ENCODE assay signal across 2 cellular contexts in genomic region chr2:88690591-88691338, GRCh38.
TF ChIP-seq lines count a peak whose summit lies in the region.

No MANE protein-coding gene starts in this region.

TF ChIP-seq in SK-N-SH, 30 proteins besides CTCF, POLR2A, EP300 and RAD21 (continued from another document):
- TF ChIP-seq NFIC (IDR thresholded peaks at IDR 0.05; ENCODE audit: borderline replicate concordance) (no peak), ELF1 (IDR thresholded peaks at IDR 0.05) (no peak), REST (IDR thresholded peaks at IDR 0.05; ENCODE audit: low read depth, low read length) (no peak), TCF12 (IDR thresholded peaks at IDR 0.05) (no peak), RXRA (IDR thresholded peaks at IDR 0.05; ENCODE audit: borderline replicate concordance, low read depth) (no peak), ZBTB33 (IDR thresholded peaks at IDR 0.05; ENCODE audit: borderline replicate concordance, low read depth) (no peak)

TF ChIP-seq in K562, 482 proteins besides CTCF, POLR2A, EP300 and RAD21:
- no peak for TF ChIP-seq ARID4B (CRISPR knock-in tag; IDR thresholded peaks at IDR 0.05)
- TF ChIP-seq ZNF140 (CRISPR knock-in tag; IDR thresholded peaks at IDR 0.05) = no peak
- no peak for TF ChIP-seq CTBP1 (IDR thresholded peaks at IDR 0.05; ENCODE audit: borderline replicate concordance)
- 0 out of 3 replicates have a peak, but pooled peaks of 1 of the 2 experiments have one; percentile 10 for TF ChIP-seq CBX3 (IDR thresholded peaks at IDR 0.05; ENCODE audit: borderline replicate concordance in 1 of 2, low read length in 2 of 2)
- TF ChIP-seq ZNF431 (CRISPR knock-in tag; IDR thresholded peaks at IDR 0.05) = peak; percentile 4; the same call in 1 of the 2 replicates
- no peak for TF ChIP-seq RHOXF2B (CRISPR knock-in tag; conservative IDR thresholded peaks at IDR 0.05)
- TF ChIP-seq ARID3B (CRISPR knock-in tag; IDR thresholded peaks at IDR 0.05; ENCODE audit: borderline replicate concordance) = no peak
- no peak for TF ChIP-seq REST (CRISPR knock-in tag; IDR thresholded peaks at IDR 0.05; ENCODE audit: low read depth)
- no peak for TF ChIP-seq XRCC3 (IDR thresholded peaks at IDR 0.05)
- TF ChIP-seq STAT6 (CRISPR knock-in tag; IDR thresholded peaks at IDR 0.05) = peak; percentile 75
- TF ChIP-seq ZNF197 (CRISPR knock-in tag; IDR thresholded peaks at IDR 0.05; ENCODE audit: low read depth) = no peak
- no peak for TF ChIP-seq BDP1 (IDR thresholded peaks at IDR 0.05; ENCODE audit: insufficient read depth, insufficient read length)
- no peak for TF ChIP-seq ZNF324 (CRISPR knock-in tag; IDR thresholded peaks at IDR 0.05)
- no peak for TF ChIP-seq SP1 (CRISPR knock-in tag; IDR thresholded peaks at IDR 0.05)
- no peak for TF ChIP-seq ZNF696 (CRISPR knock-in tag; conservative IDR thresholded peaks at IDR 0.05)
- no peak for TF ChIP-seq NCOA4 (IDR thresholded peaks at IDR 0.05; ENCODE audit: partially characterized antibody)
- TF ChIP-seq SRSF7 (optimal IDR thresholded peaks at IDR 0.05; ENCODE audit: low read depth, low read length) = no peak
- no peak for TF ChIP-seq SMARCB1 (IDR thresholded peaks at IDR 0.05; ENCODE audit: insufficient read length, low read depth)
- TF ChIP-seq ZNF174 (CRISPR knock-in tag; IDR thresholded peaks at IDR 0.05) = no peak
- no peak for TF ChIP-seq SREBF2 (CRISPR knock-in tag; IDR thresholded peaks at IDR 0.05)
- no peak for TF ChIP-seq RNF2 (IDR thresholded peaks at IDR 0.05)
- TF ChIP-seq HMBOX1 (IDR thresholded peaks at IDR 0.05) = no peak
- TF ChIP-seq MTF1 (CRISPR knock-in tag; IDR thresholded peaks at IDR 0.05; ENCODE audit: borderline replicate concordance) = no peak
- TF ChIP-seq ZBTB7A (IDR thresholded peaks at IDR 0.05; ENCODE audit: borderline replicate concordance, control insufficient read depth, low read depth, low read length) = peak; percentile 62; the same call in 1 of the 2 replicates
- TF ChIP-seq BACH1 (tag; IDR thresholded peaks at IDR 0.05) = no peak
- 0 out of 2 replicates have a peak, but pooled peaks have one; percentile 26 for TF ChIP-seq ETV5 (CRISPR knock-in tag; IDR thresholded peaks at IDR 0.05; ENCODE audit: low read depth)
- peak; percentile 70 for TF ChIP-seq CHD1 (IDR thresholded peaks at IDR 0.05; ENCODE audit: low read length)
- no peak for TF ChIP-seq KDM5B (IDR thresholded peaks at IDR 0.05; ENCODE audit: insufficient replicate concordance, low read depth, low read length)
- TF ChIP-seq ESRRA (IDR thresholded peaks at IDR 0.05; ENCODE audit: borderline replicate concordance, low read depth) = no peak
- TF ChIP-seq HNRNPLL (IDR thresholded peaks at IDR 0.05; ENCODE audit: low read depth, low read length, poor library complexity, severe bottlenecking) = no peak
- no peak for TF ChIP-seq DIDO1 (tag; IDR thresholded peaks at IDR 0.05; ENCODE audit: low read depth)
- TF ChIP-seq ZNF699 (CRISPR knock-in tag; IDR thresholded peaks at IDR 0.05; ENCODE audit: insufficient replicate concordance) = no peak
- TF ChIP-seq ZBTB1 (CRISPR knock-in tag; IDR thresholded peaks at IDR 0.05; ENCODE audit: borderline replicate concordance, low read depth) = no peak
- TF ChIP-seq KAT2B (IDR thresholded peaks at IDR 0.05; ENCODE audit: low read depth, low read length) = no peak
- TF ChIP-seq ZNF12 (CRISPR knock-in tag; IDR thresholded peaks at IDR 0.05) = no peak
- TF ChIP-seq HCFC1 (IDR thresholded peaks at IDR 0.05; ENCODE audit: low read depth, low read length) = no peak
- TF ChIP-seq BMI1 (IDR thresholded peaks at IDR 0.05; ENCODE audit: low read length) = no peak
- TF ChIP-seq PTBP1 (IDR thresholded peaks at IDR 0.05; ENCODE audit: low read depth, low read length) = no peak
- TF ChIP-seq TAF9B (IDR thresholded peaks at IDR 0.05; ENCODE audit: partially characterized antibody) = peak; percentile 4
- no peak for TF ChIP-seq SMARCA4 (IDR thresholded peaks at IDR 0.05)
TF ChIP-seq in K562: peak in this region for 7.
